ENCODE assay signal across 11 cellular contexts in genomic region chr2:162243305-162243693, GRCh38. TPM values are rescaled to one million over a fixed set of nuclear protein-coding genes. Genes with fewer than 3 reads are reported as not detected.
A peak's percentile ranks its signal among the peaks of the same experiment; 100 is the strongest.
DNase-seq lines count a peak whose midpoint lies in the region; ATAC-seq and TF ChIP-seq lines count a peak whose summit lies in the region.
"Had no signal": no experiment of that assay in that cellular context is flagged by ENCODE, and none has a peak within 500 bp of the region (broad histone marks: within the 10 kb centered on the region; RNA-seq: fewer than 3 reads in every experiment).

Gene FAP, minus strand, starts transcription at chr2:162243445. Its CDS starts 118 bp downstream, at chr2:162243327.

- H3K36me3 ChIP-seq in adipocyte (ENCODE audit: control insufficient read depth, insufficient read depth, low read length, severe bottlenecking) (peaks cover 3% of the 10 kb centered on the region), psoas muscle (ENCODE audit: insufficient read depth in 1 of 2, low read depth in 1 of 2) (no peaks in the 10 kb centered on the region)

- peak within 1 kb of the TSS; percentile 91 for H3K9ac ChIP-seq in adipocyte (ENCODE audit: low read length)
- H3K9ac ChIP-seq: KMS-11 had no signal

- H3K4me3 ChIP-seq in adipocyte (ENCODE audit: low read length), result peak within 1 kb of the TSS; percentile 80
- peak within 1 kb of the TSS; percentile 40 for H3K4me3 ChIP-seq in psoas muscle

- ATAC-seq in foreskin keratinocyte, result no peak
- peak in 3 of 4 donors; percentile 36 to 62 (median 59) for ATAC-seq in psoas muscle
- ATAC-seq in GM21786 (IDR thresholded peaks at IDR 0.05; ENCODE audit: unreplicated experiment), result no peak
- no peak for ATAC-seq in GM19467 (IDR thresholded peaks at IDR 0.05; ENCODE audit: unreplicated experiment)
- ATAC-seq in GM18861 (IDR thresholded peaks at IDR 0.05; ENCODE audit: unreplicated experiment), result no peak
- ATAC-seq: Panc1 had no signal

- WGBS in psoas muscle, 3 donors, result 7 to 9% (median 9%) methylated on average over 6 of the region's 6 CpGs

- H3K27me3 ChIP-seq in adipocyte (replicated peaks; ENCODE audit: control insufficient read depth, insufficient read depth, low read length) (no peaks in the 10 kb centered on the region), foreskin keratinocyte (no peaks in the 10 kb centered on the region), psoas muscle (ENCODE audit: insufficient read depth in 3 of 3, low read length in 2 of 3) (no peaks in the 10 kb centered on the region)

- intact Hi-C loops in psoas muscle (cut with DNase I), result no loop called here

- H3K27ac ChIP-seq in foreskin keratinocyte (peak within 1 kb of the TSS; percentile 12), psoas muscle (peak within 1 kb of the TSS; percentile 9)
- H3K27ac ChIP-seq: KMS-11 had no signal

- H3K9me3 ChIP-seq in adipocyte (ENCODE audit: control insufficient read depth, low read length), result no peaks in the 10 kb centered on the region
- no peaks in the 10 kb centered on the region for H3K9me3 ChIP-seq in psoas muscle

- peaks cover 55% of the 10 kb centered on the region for H3K4me1 ChIP-seq in adipocyte (ENCODE audit: control insufficient read depth, insufficient read depth, low read length)
- peaks cover 48% of the 10 kb centered on the region for H3K4me1 ChIP-seq in foreskin keratinocyte
- peaks cover 5% of the 10 kb centered on the region for H3K4me1 ChIP-seq in psoas muscle

- no peak for TF ChIP-seq CTCF in AG09319 (IDR thresholded peaks at IDR 0.05; ENCODE audit: low read depth, low read length)
- no peak for TF ChIP-seq CTCF in foreskin keratinocyte (conservative IDR thresholded peaks at IDR 0.05)
- TF ChIP-seq CTCF in psoas muscle (IDR thresholded peaks at IDR 0.05), result no peak

- DNase-seq in AG09319 (ENCODE audit: extremely low read depth, low read depth) (peak; percentile 89), adipocyte (ENCODE audit: low read depth) (peak; percentile 97), foreskin keratinocyte (no peak), psoas muscle (no peak), SHP77 treated with DMSO at 0.1 percent for 48 hours (lab: John Stamatoyannopoulos, UW) (no peak)

RNA-seq across cellular contexts. Expression of gene FAP, which starts in this region (rescaled TPM):
- total RNA-seq in foreskin keratinocyte (1.2 and 3.0 TPM in 2 replicates), psoas muscle (1 to 10 TPM; 1.6 to 7.5 (median 3.2) TPM)
- polyA plus RNA-seq in foreskin keratinocyte (0.40 and 1.7 TPM in 2 replicates), psoas muscle (1 to 10 TPM in 2 of 3 donors, under 1 TPM in 1; 0.96 to 1.6 (median 1.3) TPM)
- total RNA-seq: neural crest cell had no signal

Comparison
In these comparisons a context has a peak if more than half of its experiments do, and no peak if none do; other contexts are left out.
1. DNase-seq: peak in AG09319 (single experiment) and adipocyte (single experiment); none in foreskin keratinocyte (0 of 2), psoas muscle (0 of 2) and SHP77 treated with DMSO at 0.1 percent for 48 hours (single experiment).
2. ATAC-seq: peak in psoas muscle (3 of 4); none in foreskin keratinocyte (single experiment), GM21786 (single experiment), GM19467 (single experiment) and GM18861 (single experiment).